24 cellular contexts compared by ENCODE assay signal in genomic region chr3:97738761-97739160, GRCh38.
"Had no signal": no experiment of that assay in that cellular context is flagged by ENCODE, and none has a peak within 500 bp of the region (broad histone marks: within the 10 kb centered on the region; RNA-seq: fewer than 3 reads in every experiment).

No MANE protein-coding gene starts in this region.

- H3K4me1 Mint-ChIP-seq: endodermal cell had no signal

- H3K36me3 ChIP-seq: colonic mucosa, esophagus muscularis mucosa, esophagus squamous epithelium, gastrocnemius medialis, gastroesophageal sphincter, heart left ventricle, heart right ventricle had no signal

- H3K4me3 ChIP-seq: colonic mucosa, coronary artery, dorsolateral prefrontal cortex, esophagus muscularis mucosa, esophagus squamous epithelium, gastrocnemius medialis, gastroesophageal sphincter, heart left ventricle, heart right ventricle had no signal

- ATAC-seq: effector memory CD8-positive, alpha-beta T cell; esophagus mucosa; foreskin keratinocyte; gastrocnemius medialis; gastroesophageal sphincter; heart left ventricle; heart right ventricle had no signal

- H3K27ac Mint-ChIP-seq: dendritic cell treated with granulocyte-macrophage colony-stimulating factor and Interleukin-4, amounts not matched to agents 40 ng/mL and 50 ng/mL, for 4 days; effector memory CD8-positive, alpha-beta T cell; endodermal cell had no signal

- H3K27ac ChIP-seq: colonic mucosa, coronary artery, epithelial cell of prostate, esophagus muscularis mucosa, esophagus squamous epithelium, foreskin keratinocyte, gastrocnemius medialis, gastroesophageal sphincter, heart left ventricle, heart right ventricle had no signal

- H3K9me3 Mint-ChIP-seq: dendritic cell treated with granulocyte-macrophage colony-stimulating factor and Interleukin-4, amounts not matched to agents 40 ng/mL and 50 ng/mL, for 4 days; effector memory CD8-positive, alpha-beta T cell; endodermal cell had no signal

- DNase-seq: colonic mucosa; cortex of kidney; dermis blood vessel endothelial cell; dorsolateral prefrontal cortex; effector CD4-positive, alpha-beta T cell; effector CD8-positive, alpha-beta T cell; effector memory CD4-positive, alpha-beta T cell; effector memory CD8-positive, alpha-beta T cell; endodermal cell; erythroblast; esophagus squamous epithelium; foreskin fibroblast; foreskin keratinocyte; foreskin melanocyte; gastrocnemius medialis; glutamatergic neuron; heart left ventricle; heart right ventricle had no signal

- H3K4me3 Mint-ChIP-seq: dendritic cell treated with granulocyte-macrophage colony-stimulating factor and Interleukin-4, amounts not matched to agents 40 ng/mL and 50 ng/mL, for 4 days; effector memory CD8-positive, alpha-beta T cell; endodermal cell had no signal

- H3K4me1 ChIP-seq: colonic mucosa, esophagus muscularis mucosa, esophagus squamous epithelium, foreskin keratinocyte, gastrocnemius medialis, gastroesophageal sphincter, heart left ventricle, heart right ventricle had no signal

- H3K27me3 ChIP-seq: colonic mucosa, dorsolateral prefrontal cortex, esophagus muscularis mucosa, esophagus squamous epithelium, gastrocnemius medialis, gastroesophageal sphincter, heart left ventricle, heart right ventricle had no signal
